1 cellular context compared by ENCODE assay signal in the genomic region with DNA sequence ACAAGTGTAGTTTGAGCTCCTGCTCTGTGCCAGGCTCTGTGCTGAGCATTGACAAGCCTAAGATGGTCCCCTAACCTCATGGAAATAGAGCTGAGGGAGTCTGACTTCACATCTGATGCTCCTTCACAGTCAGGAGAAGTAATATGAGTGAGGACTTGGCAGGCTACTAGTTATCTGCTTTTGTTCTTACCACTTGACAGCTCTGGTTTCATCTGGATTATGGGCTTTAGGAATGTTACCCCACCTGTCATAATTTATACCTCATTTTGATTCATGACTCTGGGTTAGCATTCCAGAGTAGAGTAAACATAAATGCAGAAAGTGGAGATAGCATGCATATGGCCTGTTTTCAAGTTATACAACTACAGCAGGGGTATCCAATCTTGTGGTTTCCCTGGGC.
TF ChIP-seq lines count a peak whose summit lies in the region.

No MANE protein-coding gene starts in this region.

TF ChIP-seq in WTC11, 78 proteins besides CTCF, POLR2A, EP300 and RAD21 (continued from another document):
- TF ChIP-seq, protein P1, sequence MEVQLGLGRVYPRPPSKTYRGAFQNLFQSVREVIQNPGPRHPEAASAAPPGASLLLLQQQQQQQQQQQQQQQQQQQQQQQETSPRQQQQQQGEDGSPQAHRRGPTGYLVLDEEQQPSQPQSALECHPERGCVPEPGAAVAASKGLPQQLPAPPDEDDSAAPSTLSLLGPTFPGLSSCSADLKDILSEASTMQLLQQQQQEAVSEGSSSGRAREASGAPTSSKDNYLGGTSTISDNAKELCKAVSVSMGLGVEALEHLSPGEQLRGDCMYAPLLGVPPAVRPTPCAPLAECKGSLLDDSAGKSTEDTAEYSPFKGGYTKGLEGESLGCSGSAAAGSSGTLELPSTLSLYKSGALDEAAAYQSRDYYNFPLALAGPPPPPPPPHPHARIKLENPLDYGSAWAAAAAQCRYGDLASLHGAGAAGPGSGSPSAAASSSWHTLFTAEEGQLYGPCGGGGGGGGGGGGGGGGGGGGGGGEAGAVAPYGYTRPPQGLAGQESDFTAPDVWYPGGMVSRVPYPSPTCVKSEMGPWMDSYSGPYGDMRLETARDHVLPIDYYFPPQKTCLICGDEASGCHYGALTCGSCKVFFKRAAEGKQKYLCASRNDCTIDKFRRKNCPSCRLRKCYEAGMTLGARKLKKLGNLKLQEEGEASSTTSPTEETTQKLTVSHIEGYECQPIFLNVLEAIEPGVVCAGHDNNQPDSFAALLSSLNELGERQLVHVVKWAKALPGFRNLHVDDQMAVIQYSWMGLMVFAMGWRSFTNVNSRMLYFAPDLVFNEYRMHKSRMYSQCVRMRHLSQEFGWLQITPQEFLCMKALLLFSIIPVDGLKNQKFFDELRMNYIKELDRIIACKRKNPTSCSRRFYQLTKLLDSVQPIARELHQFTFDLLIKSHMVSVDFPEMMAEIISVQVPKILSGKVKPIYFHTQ (CRISPR knock-in tag; IDR thresholded peaks at IDR 0.05) = no peak
- TF ChIP-seq NFATC4 (CRISPR knock-in tag; IDR thresholded peaks at IDR 0.05) (no peak), RORB (CRISPR knock-in tag; IDR thresholded peaks at IDR 0.05) (no peak), KAT7 (CRISPR knock-in tag; IDR thresholded peaks at IDR 0.05; ENCODE audit: borderline replicate concordance) (no peak), OVOL2 (CRISPR knock-in tag; IDR thresholded peaks at IDR 0.05; ENCODE audit: borderline replicate concordance) (no peak), NFE2L1 (CRISPR knock-in tag; IDR thresholded peaks at IDR 0.05) (no peak), JUN (CRISPR knock-in tag; IDR thresholded peaks at IDR 0.05) (no peak), ZNF396 (CRISPR knock-in tag; IDR thresholded peaks at IDR 0.05; ENCODE audit: borderline replicate concordance) (no peak), TEAD1 (CRISPR knock-in tag; IDR thresholded peaks at IDR 0.05) (no peak), CREM (CRISPR knock-in tag; IDR thresholded peaks at IDR 0.05) (no peak)
- TF ChIP-seq, protein P2, sequence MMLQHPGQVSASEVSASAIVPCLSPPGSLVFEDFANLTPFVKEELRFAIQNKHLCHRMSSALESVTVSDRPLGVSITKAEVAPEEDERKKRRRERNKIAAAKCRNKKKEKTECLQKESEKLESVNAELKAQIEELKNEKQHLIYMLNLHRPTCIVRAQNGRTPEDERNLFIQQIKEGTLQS (CRISPR knock-in tag; conservative IDR thresholded peaks at IDR 0.05) = no peak
- TF ChIP-seq, protein P3, sequence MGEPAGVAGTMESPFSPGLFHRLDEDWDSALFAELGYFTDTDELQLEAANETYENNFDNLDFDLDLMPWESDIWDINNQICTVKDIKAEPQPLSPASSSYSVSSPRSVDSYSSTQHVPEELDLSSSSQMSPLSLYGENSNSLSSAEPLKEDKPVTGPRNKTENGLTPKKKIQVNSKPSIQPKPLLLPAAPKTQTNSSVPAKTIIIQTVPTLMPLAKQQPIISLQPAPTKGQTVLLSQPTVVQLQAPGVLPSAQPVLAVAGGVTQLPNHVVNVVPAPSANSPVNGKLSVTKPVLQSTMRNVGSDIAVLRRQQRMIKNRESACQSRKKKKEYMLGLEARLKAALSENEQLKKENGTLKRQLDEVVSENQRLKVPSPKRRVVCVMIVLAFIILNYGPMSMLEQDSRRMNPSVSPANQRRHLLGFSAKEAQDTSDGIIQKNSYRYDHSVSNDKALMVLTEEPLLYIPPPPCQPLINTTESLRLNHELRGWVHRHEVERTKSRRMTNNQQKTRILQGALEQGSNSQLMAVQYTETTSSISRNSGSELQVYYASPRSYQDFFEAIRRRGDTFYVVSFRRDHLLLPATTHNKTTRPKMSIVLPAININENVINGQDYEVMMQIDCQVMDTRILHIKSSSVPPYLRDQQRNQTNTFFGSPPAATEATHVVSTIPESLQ (CRISPR knock-in tag; IDR thresholded peaks at IDR 0.05) = no peak
- TF ChIP-seq, protein P4, sequence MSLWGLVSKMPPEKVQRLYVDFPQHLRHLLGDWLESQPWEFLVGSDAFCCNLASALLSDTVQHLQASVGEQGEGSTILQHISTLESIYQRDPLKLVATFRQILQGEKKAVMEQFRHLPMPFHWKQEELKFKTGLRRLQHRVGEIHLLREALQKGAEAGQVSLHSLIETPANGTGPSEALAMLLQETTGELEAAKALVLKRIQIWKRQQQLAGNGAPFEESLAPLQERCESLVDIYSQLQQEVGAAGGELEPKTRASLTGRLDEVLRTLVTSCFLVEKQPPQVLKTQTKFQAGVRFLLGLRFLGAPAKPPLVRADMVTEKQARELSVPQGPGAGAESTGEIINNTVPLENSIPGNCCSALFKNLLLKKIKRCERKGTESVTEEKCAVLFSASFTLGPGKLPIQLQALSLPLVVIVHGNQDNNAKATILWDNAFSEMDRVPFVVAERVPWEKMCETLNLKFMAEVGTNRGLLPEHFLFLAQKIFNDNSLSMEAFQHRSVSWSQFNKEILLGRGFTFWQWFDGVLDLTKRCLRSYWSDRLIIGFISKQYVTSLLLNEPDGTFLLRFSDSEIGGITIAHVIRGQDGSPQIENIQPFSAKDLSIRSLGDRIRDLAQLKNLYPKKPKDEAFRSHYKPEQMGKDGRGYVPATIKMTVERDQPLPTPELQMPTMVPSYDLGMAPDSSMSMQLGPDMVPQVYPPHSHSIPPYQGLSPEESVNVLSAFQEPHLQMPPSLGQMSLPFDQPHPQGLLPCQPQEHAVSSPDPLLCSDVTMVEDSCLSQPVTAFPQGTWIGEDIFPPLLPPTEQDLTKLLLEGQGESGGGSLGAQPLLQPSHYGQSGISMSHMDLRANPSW (CRISPR knock-in tag; conservative IDR thresholded peaks at IDR 0.05; ENCODE audit: low read depth) = no peak
- TF ChIP-seq, protein P5, sequence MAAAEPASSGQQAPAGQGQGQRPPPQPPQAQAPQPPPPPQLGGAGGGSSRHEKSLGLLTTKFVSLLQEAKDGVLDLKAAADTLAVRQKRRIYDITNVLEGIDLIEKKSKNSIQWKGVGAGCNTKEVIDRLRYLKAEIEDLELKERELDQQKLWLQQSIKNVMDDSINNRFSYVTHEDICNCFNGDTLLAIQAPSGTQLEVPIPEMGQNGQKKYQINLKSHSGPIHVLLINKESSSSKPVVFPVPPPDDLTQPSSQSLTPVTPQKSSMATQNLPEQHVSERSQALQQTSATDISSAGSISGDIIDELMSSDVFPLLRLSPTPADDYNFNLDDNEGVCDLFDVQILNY (CRISPR knock-in tag; IDR thresholded peaks at IDR 0.05) = no peak
